ENCODE assay signal across 10 cellular contexts in the genomic region with DNA sequence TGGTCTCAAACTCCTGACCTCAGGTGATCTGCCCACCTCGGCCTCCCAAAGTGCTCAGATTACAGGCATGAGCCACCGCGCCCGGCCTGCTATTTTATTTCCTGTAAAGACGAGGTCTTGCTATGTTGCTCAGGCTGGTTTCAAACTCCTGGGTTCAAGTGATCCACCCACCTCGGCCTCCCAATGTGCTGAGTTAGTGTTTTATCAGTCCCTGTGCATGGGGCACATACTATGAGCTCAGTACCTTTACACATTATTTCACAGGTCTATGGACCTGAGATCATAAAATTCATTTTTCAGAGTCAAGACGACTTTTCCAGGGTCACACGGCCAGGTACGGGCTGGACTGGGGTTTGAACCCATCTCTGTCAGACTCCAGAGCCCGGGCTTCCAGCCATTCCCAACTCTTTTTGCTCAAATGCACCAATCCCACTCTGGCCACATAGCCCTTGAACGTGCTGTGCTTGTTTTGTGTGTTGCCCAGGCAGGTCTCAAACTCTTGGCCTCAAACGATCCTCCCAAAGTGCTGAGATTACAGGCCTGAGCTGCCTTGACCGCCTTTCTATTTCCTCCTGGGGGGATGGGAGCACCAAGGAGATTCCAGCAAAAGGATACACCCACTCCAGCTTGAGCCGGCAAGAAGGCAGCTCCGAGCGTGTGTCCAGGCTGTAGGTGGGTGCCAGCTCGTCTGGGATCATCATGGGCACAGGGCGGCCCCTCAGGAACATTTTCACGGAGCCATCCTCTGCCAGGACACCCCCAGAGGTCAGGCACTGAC. TPM values are rescaled to one million over a fixed set of nuclear protein-coding genes. Genes with fewer than 3 reads are reported as not detected.
DNase-seq lines count a peak whose midpoint lies in the region; ATAC-seq and TF ChIP-seq lines count a peak whose summit lies in the region.
"Had no signal": no experiment of that assay in that cellular context is flagged by ENCODE, and none has a peak within 500 bp of the region (broad histone marks: within the 10 kb centered on the region; RNA-seq: fewer than 3 reads in every experiment).

No MANE protein-coding gene starts in this region.

- H3K27ac ChIP-seq in heart right ventricle (peak overlapping the region in 4 of 10 donors; percentile 54 to 79 (median 66)), ascending aorta (peak overlapping the region in 1 of 2 donors; percentile 52)

- no peak for TF ChIP-seq CTCF in heart right ventricle (IDR thresholded peaks at IDR 0.05)
- TF ChIP-seq CTCF in ascending aorta (IDR thresholded peaks at IDR 0.05), result no peak

- H3K27me3 ChIP-seq in heart right ventricle (no peaks in the 10 kb centered on the region), ascending aorta (no peaks in the 10 kb centered on the region)

- no peak for ATAC-seq in heart right ventricle
- no peak for ATAC-seq in Right ventricle myocardium inferior
- ATAC-seq in left colon, result peak; percentile 62
- no peak for ATAC-seq in GM21447 (IDR thresholded peaks at IDR 0.05; ENCODE audit: unreplicated experiment)
- no peak for ATAC-seq in HG02870 (IDR thresholded peaks at IDR 0.05; ENCODE audit: unreplicated experiment)

- intact Hi-C loops in heart right ventricle (cut with DNase I), result no loop called here
- intact Hi-C loops in Right ventricle myocardium inferior (cut with DNase I), result no loop called here
- intact Hi-C loops in ascending aorta (cut with DNase I), result loop anchor here (2.0 to 10.0 kb wide), 2 partner anchors 55 to 213 kb away; partner anchors contain the start of genes ERCC1 and QPCTL
- intact Hi-C loops in left colon (cut with DNase I, micrococcal nuclease), result loop anchor here in 1 of 2 donors (5.0 kb wide), 1 partner anchor 126 kb away; no protein-coding TSS in a partner anchor

- no peaks in the 10 kb centered on the region for H3K9me3 ChIP-seq in heart right ventricle
- no peaks in the 10 kb centered on the region for H3K9me3 ChIP-seq in ascending aorta

- DNase-seq in heart right ventricle (no peak), Right ventricle myocardium inferior (ENCODE audit: missing footprints) (no peak), ascending aorta (ENCODE audit: low spot score in 2 of 2) (no peak), left colon (peak; percentile 70 to 83), foreskin melanocyte (no peak), NCI-H146 (lab: John Stamatoyannopoulos, UW) (no peak)
- DNase-seq: NCI-H69 had no signal

- H3K36me3 ChIP-seq in heart right ventricle (peaks cover 0 to 5% (median 0%) of the 10 kb centered on the region in 9 donors), ascending aorta (no peaks in the 10 kb centered on the region)

- H3K4me1 ChIP-seq in heart right ventricle, result peaks cover 4 to 56% (median 48%) of the 10 kb centered on the region in 9 donors
- peaks cover 7 to 26% of the 10 kb centered on the region in 2 donors for H3K4me1 ChIP-seq in ascending aorta

- 75% methylated on average over 19 of the region's 19 CpGs for WGBS in heart right ventricle, 2 donors

- H3K4me3 ChIP-seq in heart right ventricle, result peak overlapping the region in 9 of 10 donors; percentile 39 to 72 (median 67)
- H3K4me3 ChIP-seq in ascending aorta, result peak overlapping the region; percentile 58 to 84

RNA-seq across cellular contexts. Expression of gene EML2, which starts 1.1 kb away (rescaled TPM):
- total RNA-seq in heart right ventricle (10 to 100 TPM; 30.2 to 54.5 (median 46.1) TPM), Right ventricle myocardium inferior (39.1 TPM), ascending aorta (129 TPM), left colon (100 to 1,000 TPM; 105 TPM)
- 10 to 100 TPM; 17.3 to 26.8 TPM for polyA plus RNA-seq in heart right ventricle

RNA-seq across cellular contexts. Expression of gene GIPR, which starts 29.9 kb away (rescaled TPM):
- total RNA-seq in heart right ventricle (1 to 10 TPM; 2.4 to 7.8 (median 4.4) TPM), Right ventricle myocardium inferior (5.0 TPM), ascending aorta (not detected), left colon (10 to 100 TPM; 21.2 to 22.6 TPM)
- 10 to 100 TPM in 1 of 2 donors, 1 to 10 TPM in 1; 2.4 to 16.6 TPM for polyA plus RNA-seq in heart right ventricle

RNA-seq across cellular contexts. Expression of gene GPR4, which starts 36.1 kb away (rescaled TPM):
- 10 to 100 TPM in 1 of 10 donors, 1 to 10 TPM in 9; 2.3 to 29.4 (median 5.2) TPM for total RNA-seq in heart right ventricle
- 1 to 10 TPM; 5.7 to 9.4 TPM for polyA plus RNA-seq in heart right ventricle
- 5.4 TPM for total RNA-seq in Right ventricle myocardium inferior
- 14.0 TPM for total RNA-seq in ascending aorta
- 1 to 10 TPM in 1 of 2 donors, under 1 TPM in 1; 0.59 to 1.5 TPM for total RNA-seq in left colon
- total RNA-seq: mononuclear cell had no signal

RNA-seq across cellular contexts. Expression of gene OPA3, which starts 53.5 kb away (rescaled TPM):
- 10 to 100 TPM; 20.0 to 27.9 (median 24.2) TPM for total RNA-seq in heart right ventricle
- 10 to 100 TPM; 10.2 to 10.7 TPM for polyA plus RNA-seq in heart right ventricle
- 24.5 TPM for total RNA-seq in Right ventricle myocardium inferior
- total RNA-seq in ascending aorta, result 4.5 TPM
- 10 to 100 TPM; 12.9 to 14.0 TPM for total RNA-seq in left colon

RNA-seq across cellular contexts. Expression of gene SNRPD2, which starts 53.7 kb away (rescaled TPM):
- total RNA-seq in heart right ventricle (100 to 1,000 TPM; 216 to 268 (median 240) TPM), Right ventricle myocardium inferior (252 TPM), ascending aorta (71.1 TPM), left colon (100 to 1,000 TPM; 205 to 223 TPM)
- polyA plus RNA-seq in heart right ventricle, result 100 to 1,000 TPM; 316 to 464 TPM

Comparison
In these comparisons a context has a peak if more than half of its experiments do, and no peak if none do; other contexts are left out.
1. DNase-seq: peak in left colon (2 of 2); none in heart right ventricle (0 of 2), Right ventricle myocardium inferior (single experiment), ascending aorta (0 of 2), foreskin melanocyte (single experiment) and NCI-H146 (single experiment).